ENCODE assay signal across 22 cellular contexts in the genomic region with DNA sequence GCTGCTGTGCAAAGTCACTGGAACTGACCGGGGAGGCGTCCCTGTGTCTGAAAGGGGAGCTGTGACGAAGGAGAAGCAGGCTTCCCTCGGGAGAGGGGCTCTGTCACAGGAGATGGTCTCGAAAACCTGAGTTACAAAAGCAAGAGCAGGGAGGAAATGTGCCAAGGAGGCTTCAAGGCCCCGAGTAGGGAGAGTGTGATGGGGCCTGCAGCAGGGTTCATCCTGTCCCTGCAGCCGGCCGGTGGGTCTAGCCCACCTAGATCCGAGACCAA. TPM values are rescaled to one million over a fixed set of nuclear protein-coding genes. Genes with fewer than 3 reads are reported as not detected.
DNase-seq lines count a peak whose midpoint lies in the region; ATAC-seq, FAIRE-seq and TF ChIP-seq lines count a peak whose summit lies in the region.
"Had no signal": no experiment of that assay in that cellular context is flagged by ENCODE, and none has a peak within 500 bp of the region (broad histone marks: within the 10 kb centered on the region; RNA-seq: fewer than 3 reads in every experiment).

No MANE protein-coding gene starts in this region.

- peaks cover 0 to 18% (median 0%) of the 10 kb centered on the region in 4 donors for H3K4me1 ChIP-seq in tibial nerve

- peaks cover 12% of the 10 kb centered on the region for H3K36me3 Mint-ChIP-seq in activated naive CD8-positive, alpha-beta T cell
- peaks cover 52% of the 10 kb centered on the region for H3K36me3 Mint-ChIP-seq in activated naive CD8-positive, alpha-beta T cell treated with anti-CD3 and anti-CD28 coated beads, Interleukin-2, amount 50 U/mL, for 24 hours (ENCODE audit: low read depth)
- peaks cover 90% of the 10 kb centered on the region for H3K36me3 Mint-ChIP-seq in activated T-helper 17 cell treated with anti-CD3 and anti-CD28 coated beads, Interleukin-2, amount 50 U/mL, for 72 hours (ENCODE audit: low read depth)
- H3K36me3 Mint-ChIP-seq in natural killer cell = peaks cover 21% of the 10 kb centered on the region

- H3K4me3 ChIP-seq in tibial nerve = no peak overlapping the region
- H3K4me3 ChIP-seq: hepatocyte, K562, lung had no signal

- FAIRE-seq in GM12891 (lab: Jason Lieb, UNC) = no peak
- FAIRE-seq: K562 had no signal

- H3K4me1 Mint-ChIP-seq in activated naive CD8-positive, alpha-beta T cell (ENCODE audit: low read depth) = peaks cover 28% of the 10 kb centered on the region
- peaks cover 12% of the 10 kb centered on the region for H3K4me1 Mint-ChIP-seq in activated naive CD8-positive, alpha-beta T cell treated with anti-CD3 and anti-CD28 coated beads, Interleukin-2, amount 50 U/mL, for 24 hours
- H3K4me1 Mint-ChIP-seq in activated T-helper 17 cell treated with anti-CD3 and anti-CD28 coated beads, Interleukin-2, amount 50 U/mL, for 72 hours = peaks cover 26% of the 10 kb centered on the region
- peaks cover 49 to 50% of the 10 kb centered on the region in 2 donors for H3K4me1 Mint-ChIP-seq in natural killer cell

- H3K9me3 ChIP-seq in tibial nerve = no peaks in the 10 kb centered on the region

- H3K27me3 Mint-ChIP-seq in activated naive CD8-positive, alpha-beta T cell = no peaks in the 10 kb centered on the region
- H3K27me3 Mint-ChIP-seq in activated naive CD8-positive, alpha-beta T cell treated with anti-CD3 and anti-CD28 coated beads, Interleukin-2, amount 50 U/mL, for 24 hours = no peaks in the 10 kb centered on the region
- H3K27me3 Mint-ChIP-seq in activated T-helper 17 cell treated with anti-CD3 and anti-CD28 coated beads, Interleukin-2, amount 50 U/mL, for 72 hours = no peaks in the 10 kb centered on the region
- no peaks in the 10 kb centered on the region for H3K27me3 Mint-ChIP-seq in natural killer cell (ENCODE audit: low read depth in 2 of 2)

- no peak for ATAC-seq in activated naive CD8-positive, alpha-beta T cell treated with anti-CD3 and anti-CD28 coated beads, Interleukin-2, amount 50 U/mL, for 24 hours
- no peak for ATAC-seq in activated T-helper 17 cell treated with anti-CD3 and anti-CD28 coated beads, Interleukin-2, amount 50 U/mL, for 72 hours (replicated peaks)
- no peak for ATAC-seq in natural killer cell
- ATAC-seq: K562, PC-3 had no signal

- TF ChIP-seq POLR2A in GM12891 (IDR thresholded peaks at IDR 0.05; ENCODE audit: low read depth, low read length) (no peak), tibial nerve (IDR thresholded peaks at IDR 0.05) (no peak)

- no peak for DNase-seq in activated naive CD8-positive, alpha-beta T cell treated with anti-CD3 and anti-CD28 coated beads, Interleukin-2, amount 50 U/mL, for 24 hours
- DNase-seq in natural killer cell = no peak
- DNase-seq in DMS79 treated with DMSO at 0.1 percent for 48 hours (lab: John Stamatoyannopoulos, UW) = no peak
- no peak for DNase-seq in GM12891 (ENCODE audit: insufficient read length, low spot score)
- no peak for DNase-seq in tibial nerve (ENCODE audit: low spot score in 2 of 2)
- no peak for DNase-seq in NCI-H2227 treated with DMSO at 0.1 percent for 48 hours (lab: John Stamatoyannopoulos, UW)
- DNase-seq: activated gamma-delta T cell; DMS79; HCEC 1CT; islet precursor cell; NCI-H1694 treated with DMSO at 0.1 percent for 48 hours; NCI-H82; PC-3; SIG-M5; stimulated activated CD4-positive, alpha-beta T cell treated with anti-CD3 and anti-CD28 coated beads, Interleukin-2, amount 100 ng/mL, for 48 hours; T-helper 2 cell had no signal

- intact Hi-C loops in natural killer cell (cut with micrococcal nuclease) = no loop called here

- no peaks in the 10 kb centered on the region for H3K27me3 ChIP-seq in tibial nerve
- H3K27me3 ChIP-seq: hepatocyte had no signal

- no peak for TF ChIP-seq EP300 in tibial nerve (IDR thresholded peaks at IDR 0.05)

- H3K27ac ChIP-seq in tibial nerve = no peak overlapping the region
- H3K27ac ChIP-seq: hepatocyte, VCaP had no signal

- no peak overlapping the region for H3K4me3 Mint-ChIP-seq in activated naive CD8-positive, alpha-beta T cell
- no peak overlapping the region for H3K4me3 Mint-ChIP-seq in activated naive CD8-positive, alpha-beta T cell treated with anti-CD3 and anti-CD28 coated beads, Interleukin-2, amount 50 U/mL, for 24 hours
- no peak overlapping the region for H3K4me3 Mint-ChIP-seq in activated T-helper 17 cell treated with anti-CD3 and anti-CD28 coated beads, Interleukin-2, amount 50 U/mL, for 72 hours
- H3K4me3 Mint-ChIP-seq in natural killer cell = no peak overlapping the region

- H3K36me3 ChIP-seq in tibial nerve = peaks cover 0 to 77% (median 4%) of the 10 kb centered on the region in 3 donors

- TF ChIP-seq CTCF in natural killer cell (IDR thresholded peaks at IDR 0.05) (no peak), tibial nerve (IDR thresholded peaks at IDR 0.05) (no peak)

- H3K27ac Mint-ChIP-seq in activated naive CD8-positive, alpha-beta T cell = peak overlapping the region; percentile 72
- no peak overlapping the region for H3K27ac Mint-ChIP-seq in activated naive CD8-positive, alpha-beta T cell treated with anti-CD3 and anti-CD28 coated beads, Interleukin-2, amount 50 U/mL, for 24 hours
- H3K27ac Mint-ChIP-seq in activated T-helper 17 cell treated with anti-CD3 and anti-CD28 coated beads, Interleukin-2, amount 50 U/mL, for 72 hours = peak overlapping the region; percentile 73
- peak overlapping the region; percentile 82 to 90 for H3K27ac Mint-ChIP-seq in natural killer cell

- H3K9me3 Mint-ChIP-seq in activated naive CD8-positive, alpha-beta T cell (ENCODE audit: low read depth) = no peaks in the 10 kb centered on the region
- H3K9me3 Mint-ChIP-seq in activated naive CD8-positive, alpha-beta T cell treated with anti-CD3 and anti-CD28 coated beads, Interleukin-2, amount 50 U/mL, for 24 hours = no peaks in the 10 kb centered on the region
- no peaks in the 10 kb centered on the region for H3K9me3 Mint-ChIP-seq in activated T-helper 17 cell treated with anti-CD3 and anti-CD28 coated beads, Interleukin-2, amount 50 U/mL, for 72 hours
- H3K9me3 Mint-ChIP-seq in natural killer cell = peaks cover 4 to 6% of the 10 kb centered on the region in 2 donors

- 87 to 88% methylated on average over 9 of the region's 9 CpGs for WGBS in tibial nerve, 2 donors

TF ChIP-seq in GM12891, 5 proteins besides CTCF, POLR2A, EP300 and RAD21:
- TF ChIP-seq SPI1 (IDR thresholded peaks at IDR 0.05; ENCODE audit: low read depth, low read length) = no peak
- TF ChIP-seq TAF1 (IDR thresholded peaks at IDR 0.05; ENCODE audit: low read depth, low read length) = no peak
- no peak for TF ChIP-seq PAX5 (IDR thresholded peaks at IDR 0.05; ENCODE audit: insufficient read depth, low read length, severe bottlenecking)
- no peak for TF ChIP-seq POU2F2 (IDR thresholded peaks at IDR 0.05; ENCODE audit: low read depth, low read length)
- TF ChIP-seq POLR2AphosphoS5 (IDR thresholded peaks at IDR 0.05; ENCODE audit: low read depth, low read length) = no peak

RNA-seq across cellular contexts. Expression of a gene that starts 16.7 kb away (rescaled TPM):
- total RNA-seq in activated T-helper 17 cell treated with anti-CD3 and anti-CD28 coated beads, Interleukin-2, amount 50 U/mL, for 72 hours = 10 to 100 TPM; 82.3 to 89.8 TPM
- 100 to 1,000 TPM in 1 of 3 donors, 10 to 100 TPM in 2; 85.7 to 106 (median 86.8) TPM for total RNA-seq in natural killer cell
- polyA plus RNA-seq in GM12891 (2012; ENCODE audit: low read depth, missing spikeins) = 45.0 TPM
- total RNA-seq in tibial nerve = 10 to 100 TPM; 36.6 to 80.0 (median 49.1) TPM

RNA-seq across cellular contexts. Expression of a gene that starts 22.0 kb away (rescaled TPM):
- total RNA-seq in activated T-helper 17 cell treated with anti-CD3 and anti-CD28 coated beads, Interleukin-2, amount 50 U/mL, for 72 hours = 100 to 1,000 TPM; 118 to 331 TPM
- total RNA-seq in natural killer cell (100 to 1,000 TPM in 1 of 3 donors, 10 to 100 TPM in 2; 84.1 to 143 (median 89.0) TPM), tibial nerve (1 to 10 TPM; 1.3 to 6.7 (median 3.6) TPM)
- 2.1 TPM for polyA plus RNA-seq in GM12891 (2012; ENCODE audit: low read depth, missing spikeins)

Comparison
In these comparisons a context has a peak if more than half of its experiments do, and no peak if none do; other contexts are left out.
1. RNA of a gene that starts 22.0 kb away (total RNA-seq): 118 to 331 TPM in activated T-helper 17 cell treated with anti-CD3 and anti-CD28 coated beads, Interleukin-2, amount 50 U/mL, for 72 hours and 84.1 to 143 TPM in natural killer cell; 1.3 to 6.7 TPM in tibial nerve; every median in the first group is over 10 times any median in the second.